ENCODE assay signal across 20 cellular contexts in the genomic region with DNA sequence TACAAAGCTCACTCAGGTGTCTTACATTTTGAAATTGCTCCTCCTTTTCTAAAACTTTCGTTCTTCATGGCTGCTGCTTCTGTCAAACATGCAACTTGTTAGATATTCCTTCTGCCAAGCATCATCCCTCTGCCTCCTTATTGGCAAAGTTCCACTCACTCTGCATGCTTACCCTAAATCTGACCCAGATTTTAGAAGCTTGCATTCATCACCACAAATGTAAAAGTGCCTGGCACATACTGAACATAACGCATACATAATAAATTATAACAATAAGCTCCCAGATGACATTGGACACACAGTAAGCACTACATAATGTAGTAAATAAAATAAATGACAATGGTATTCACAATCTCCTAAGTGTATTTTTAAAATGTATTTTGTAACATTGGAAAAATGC.
DNase-seq lines count a peak whose midpoint lies in the region; ATAC-seq, FAIRE-seq and TF ChIP-seq lines count a peak whose summit lies in the region.
"Had no signal": no experiment of that assay in that cellular context is flagged by ENCODE, and none has a peak within 500 bp of the region (broad histone marks: within the 10 kb centered on the region; RNA-seq: fewer than 3 reads in every experiment).

No MANE protein-coding gene starts in this region.

- SMC1A ChIA-PET in GM12878 (lab: Charles Lee; ENCODE audit: uncharacterized antibody, unreplicated experiment), result interaction anchor here (0.6 to 1.3 kb wide), 3 partner anchors 8 to 112 kb away, joined by 3 to 5 read pairs (median 3); no protein-coding TSS in a partner anchor

- CTCF ChIA-PET in GM12878 (lab: Yijun Ruan, JAX), result no interaction called here

- peaks cover 9% of the 10 kb centered on the region for H3K4me1 Mint-ChIP-seq in CD14-positive monocyte
- H3K4me1 Mint-ChIP-seq in IgD-negative memory B cell, result peaks cover 13 to 22% (median 17%) of the 10 kb centered on the region in 3 donors
- no peaks in the 10 kb centered on the region for H3K4me1 Mint-ChIP-seq in type B pancreatic cell (ENCODE audit: unreplicated experiment)

- H3K27ac ChIP-seq in GM12878 (ENCODE audit: control insufficient read depth, insufficient read depth) (no peak overlapping the region), rectal smooth muscle tissue (ENCODE audit: low read depth, low read length) (peak overlapping the region; percentile 37)

- DNase-seq in CD14-positive monocyte (ENCODE audit: low spot score), result no peak
- no peak for DNase-seq in GM12878 (ENCODE audit: low read depth, low spot score)
- DNase-seq in MV-4-11 (lab: John Stamatoyannopoulos, UW), result no peak
- DNase-seq in type B pancreatic cell (ENCODE audit: extremely low spot score, unreplicated experiment), result no peak
- no peak for DNase-seq in NAMALWA (ENCODE audit: low spot score)
- DNase-seq in left cardiac atrium, result no peak
- DNase-seq: BE2C; C1 segment of cervical spinal cord; Caco-2; CD4-positive, alpha-beta T cell; EL; GOT3; H7; HFFc6; IMR-90 had no signal

- peak overlapping the region in 4 of 7 donors; percentile 17 to 80 (median 33) for H3K27ac Mint-ChIP-seq in CD14-positive monocyte
- peak overlapping the region; percentile 59 to 98 (median 92) for H3K27ac Mint-ChIP-seq in IgD-negative memory B cell
- no peak overlapping the region for H3K27ac Mint-ChIP-seq in type B pancreatic cell
- H3K27ac Mint-ChIP-seq: CD4-positive, alpha-beta T cell; HFFc6 had no signal

- TF ChIP-seq POLR2A in GM12878 (IDR thresholded peaks at IDR 0.05; ENCODE audit: low read depth, low read length), result no peak

- POLR2A ChIA-PET in GM12878 (lab: Charles Lee), result interaction anchor here (0.7 kb wide), 1 partner anchor 175 kb away, joined by 7 read pairs; no protein-coding TSS in a partner anchor

- no peaks in the 10 kb centered on the region for H4K20me1 ChIP-seq in GM12878 (ENCODE audit: control insufficient read depth, insufficient read depth)

- H3K36me3 Mint-ChIP-seq in CD14-positive monocyte (no peaks in the 10 kb centered on the region), IgD-negative memory B cell (peaks cover 3% of the 10 kb centered on the region), type B pancreatic cell (no peaks in the 10 kb centered on the region)

- H3K4me1 ChIP-seq in GM12878 (ENCODE audit: control insufficient read depth, insufficient read depth, low read length) (no peaks in the 10 kb centered on the region; the same call in 1 of the 2 replicates), rectal smooth muscle tissue (ENCODE audit: control insufficient read depth, insufficient read depth, low read length) (no peaks in the 10 kb centered on the region)
- H3K4me1 ChIP-seq: BE2C, Caco-2 had no signal

- in situ Hi-C loops in GM12878 (cut with MboI), result no loop called here

- WGBS in GM12878 (ENCODE audit: insufficient coverage, insufficient replicate concordance, low lambda C conversion rate, missing lambda C conversion rate), result 67% methylated on average over 2 of the region's 2 CpGs

- FAIRE-seq in GM12878 (lab: Jason Lieb, UNC), result no peak
- FAIRE-seq: GM12891, HTR-8/SVneo had no signal

- H3K79me2 ChIP-seq in GM12878 (ENCODE audit: control insufficient read depth, insufficient read depth, low read length), result no peaks in the 10 kb centered on the region

- peaks cover 0 to 1% (median 0%) of the 10 kb centered on the region in 7 donors for H3K9me3 Mint-ChIP-seq in CD14-positive monocyte
- no peaks in the 10 kb centered on the region for H3K9me3 Mint-ChIP-seq in IgD-negative memory B cell
- no peaks in the 10 kb centered on the region for H3K9me3 Mint-ChIP-seq in type B pancreatic cell
- H3K9me3 Mint-ChIP-seq: CD4-positive, alpha-beta T cell; HFFc6 had no signal

- no peak for TF ChIP-seq RAD21 in GM12878 (IDR thresholded peaks at IDR 0.05; ENCODE audit: insufficient read depth, low read depth, low read length)

- H3K27me3 ChIP-seq in GM12878 (replicated peaks in 1 of 2; ENCODE audit: control insufficient read depth in 2 of 2, insufficient read depth in 2 of 2, low read length in 1 of 2), result peaks cover 0 to 2% of the 10 kb centered on the region in 2 experiments; a peak in 1 of 4 replicates
- no peaks in the 10 kb centered on the region for H3K27me3 ChIP-seq in rectal smooth muscle tissue (ENCODE audit: control insufficient read depth, insufficient read depth, low read length)

- peaks cover 0 to 3% (median 3%) of the 10 kb centered on the region in 3 donors for H3K27me3 Mint-ChIP-seq in CD14-positive monocyte (ENCODE audit: low read depth in 3 of 3)
- H3K27me3 Mint-ChIP-seq in IgD-negative memory B cell, result no peaks in the 10 kb centered on the region
- H3K27me3 Mint-ChIP-seq in type B pancreatic cell, result peaks cover 51% of the 10 kb centered on the region

- no peak for TF ChIP-seq EP300 in GM12878 (IDR thresholded peaks at IDR 0.05; ENCODE audit: borderline replicate concordance in 1 of 2, control insufficient read depth in 1 of 2, low read depth in 2 of 2, low read length in 2 of 2)

- H3K4me3 ChIP-seq in GM12878 (no peak overlapping the region), rectal smooth muscle tissue (ENCODE audit: low read length) (no peak overlapping the region)

- H3K4me2 ChIP-seq in GM12878 (ENCODE audit: control insufficient read depth, insufficient read depth), result no peak overlapping the region

- RAD21 ChIA-PET in GM12878 (lab: Charles Lee; ENCODE audit: unreplicated experiment), result interaction anchor here (1.3 kb wide), 1 partner anchor 8 kb away, joined by 3 read pairs; no protein-coding TSS in a partner anchor

- intact Hi-C loops in CD14-positive monocyte (cut with micrococcal nuclease), result no loop called here
- intact Hi-C loops in GM12878 (cut with micrococcal nuclease; ENCODE audit: unreplicated experiment), result no loop called here
- intact Hi-C loops in left cardiac atrium (cut with DNase I), result no loop called here

- no peak for TF ChIP-seq CTCF in CD14-positive monocyte (IDR thresholded peaks at IDR 0.05)
- no peak for TF ChIP-seq CTCF in GM12878 (IDR thresholded peaks at IDR 0.05 in 2 of 3, conservative IDR thresholded peaks at IDR 0.05 in 1 of 3; ENCODE audit: control insufficient read depth in 2 of 3, extremely low read depth in 1 of 3, insufficient read depth in 1 of 3, low read depth in 3 of 3, low read length in 3 of 3)
- TF ChIP-seq CTCF in type B pancreatic cell (conservative IDR thresholded peaks at IDR 0.05), result no peak

- no peak overlapping the region for H2AFZ ChIP-seq in GM12878 (ENCODE audit: control insufficient read depth, low read depth, low read length)

- H3K9me3 ChIP-seq in GM12878 (replicated peaks; ENCODE audit: control insufficient read depth, insufficient read depth, low read length), result no peaks in the 10 kb centered on the region
- H3K9me3 ChIP-seq: BE2C, Caco-2 had no signal

- no peak overlapping the region for H3K9ac ChIP-seq in GM12878 (ENCODE audit: control insufficient read depth, insufficient read depth, low read length)
- no peak overlapping the region for H3K9ac ChIP-seq in rectal smooth muscle tissue (ENCODE audit: low read length)

- no peak overlapping the region for H3K4me3 Mint-ChIP-seq in CD14-positive monocyte
- peak overlapping the region in 3 of 4 donors; percentile 10 to 78 (median 76) for H3K4me3 Mint-ChIP-seq in IgD-negative memory B cell
- no peak overlapping the region for H3K4me3 Mint-ChIP-seq in type B pancreatic cell
- H3K4me3 Mint-ChIP-seq: CD4-positive, alpha-beta T cell; HFFc6 had no signal

- no TSS peak for BruUV-seq in GM12878 (replicated peaks; lab: Mats Ljungman, UMichigan)

- H3K36me3 ChIP-seq in GM12878 (ENCODE audit: control insufficient read depth in 2 of 2, insufficient read depth in 2 of 2, low read length in 1 of 2) (no peaks in the 10 kb centered on the region), rectal smooth muscle tissue (ENCODE audit: control insufficient read depth, insufficient read depth, low read length) (no peaks in the 10 kb centered on the region)
- H3K36me3 ChIP-seq: BE2C had no signal

- no peak for ATAC-seq in GM12878
- ATAC-seq in left cardiac atrium, result no peak
- ATAC-seq: HCT116 had no signal

TF ChIP-seq in GM12878, 131 proteins besides CTCF, POLR2A, EP300 and RAD21:
- TF ChIP-seq JUND (IDR thresholded peaks at IDR 0.05; ENCODE audit: low read depth, low read length), result no peak
- 0 out of 2 replicates have a peak, but pooled peaks have one; percentile 40 for TF ChIP-seq SMARCA5 (IDR thresholded peaks at IDR 0.05)

Comparison
In these comparisons a context has a peak if more than half of its experiments do, and no peak if none do; other contexts are left out.
1. H3K4me3 Mint-ChIP-seq: peak in IgD-negative memory B cell (3 of 4); none in CD14-positive monocyte (0 of 2) and type B pancreatic cell (single experiment).